In genomic region chr12:65636436-65636835, GRCh38 we compare ENCODE assay signal across 1 cellular context.
TF ChIP-seq lines count a peak whose summit lies in the region.

No MANE protein-coding gene starts in this region.

TF ChIP-seq in IMR-90, 13 proteins besides CTCF, POLR2A, EP300 and RAD21:
- TF ChIP-seq RCOR1 (IDR thresholded peaks at IDR 0.05; ENCODE audit: insufficient replicate concordance, low read length) (no peak), CHD1 (IDR thresholded peaks at IDR 0.05; ENCODE audit: low read depth, low read length) (no peak)
TF ChIP-seq in IMR-90: peak in this region for 0.
